8 cellular contexts compared by ENCODE assay signal in genomic region chr5:52915176-52915875, GRCh38.
DNase-seq lines count a peak whose midpoint lies in the region; ATAC-seq and TF ChIP-seq lines count a peak whose summit lies in the region.

No MANE protein-coding gene starts in this region.

- no peaks in the 10 kb centered on the region for H3K27me3 ChIP-seq in Caco-2 (replicated peaks; ENCODE audit: control insufficient read depth, insufficient read depth, low read length)
- H3K27me3 ChIP-seq in mucosa of rectum (ENCODE audit: control insufficient read depth in 2 of 2, insufficient read depth in 2 of 2, low read length in 2 of 2): no peaks in the 10 kb centered on the region

- H3K4me3 ChIP-seq in Caco-2 (ENCODE audit: low read depth, low read length): 0 out of 2 replicates have a peak overlapping the region, but pooled peaks have one; percentile 12
- H3K4me3 ChIP-seq in mucosa of rectum (ENCODE audit: low read length in 2 of 2): peak overlapping the region; percentile 5 to 55

- H3K36me3 ChIP-seq in Caco-2 (ENCODE audit: control insufficient read depth, insufficient read depth, low read length) (no peaks in the 10 kb centered on the region), mucosa of rectum (ENCODE audit: control insufficient read depth in 2 of 2, insufficient read depth in 2 of 2, low read length in 2 of 2) (peaks cover 0 to 3% of the 10 kb centered on the region in 2 donors)

- H3K9me3 Mint-ChIP-seq in Caco-2 (ENCODE audit: unreplicated experiment): no peaks in the 10 kb centered on the region
- no peaks in the 10 kb centered on the region for H3K9me3 Mint-ChIP-seq in activated CD8-positive, alpha-beta T cell treated with anti-CD3 and anti-CD28 coated beads, Interleukin-2, amount 10 ng/mL, durations not matched to agents 7 days and 5 days (ENCODE audit: insufficient read depth)
- no peaks in the 10 kb centered on the region for H3K9me3 Mint-ChIP-seq in stimulated activated naive CD8-positive, alpha-beta T cell treated with anti-CD3 and anti-CD28 coated beads, Interleukin-15, Interleukin-2, amounts not matched to agents 100 ng/mL and 50 ng/mL, for 24 hours

- DNase-seq in Caco-2 (peak; percentile 57 to 78), NCI-H748 treated with DMSO at 0.1 percent for 48 hours (lab: John Stamatoyannopoulos, UW) (peak; percentile 79), epidermal melanocyte (ENCODE audit: insufficient read length, low spot score) (peak; percentile 42)
- DNase-seq in activated CD8-positive, alpha-beta T cell treated with anti-CD3 and anti-CD28 coated beads, Interleukin-2, amount 10 ng/mL, durations not matched to agents 7 days and 5 days: peak; percentile 74

- POLR2A ChIA-PET in Caco-2 (lab: Charles Lee): interaction anchor here (0.7 kb wide), 1 partner anchor 116 kb away, joined by 4 read pairs; no protein-coding TSS in a partner anchor
- POLR2A ChIA-PET in activated CD8-positive, alpha-beta T cell treated with anti-CD3 and anti-CD28 coated beads, Interleukin-2, amount 10 ng/mL, durations not matched to agents 7 days and 5 days (lab: Charles Lee): no interaction called here

- intact Hi-C loops in Caco-2 (cut with micrococcal nuclease; ENCODE audit: unreplicated experiment): loop anchor here (1.0 kb wide), 2 partner anchors 128 to 222 kb away; partner anchors contain the start of genes ITGA1 and PELO

- peak overlapping the region; percentile 62 for H3K4me3 Mint-ChIP-seq in Caco-2 (ENCODE audit: unreplicated experiment)
- H3K4me3 Mint-ChIP-seq in activated CD8-positive, alpha-beta T cell treated with anti-CD3 and anti-CD28 coated beads, Interleukin-2, amount 10 ng/mL, durations not matched to agents 7 days and 5 days: peak overlapping the region; percentile 50
- peak overlapping the region; percentile 60 for H3K4me3 Mint-ChIP-seq in stimulated activated naive CD8-positive, alpha-beta T cell treated with anti-CD3 and anti-CD28 coated beads, Interleukin-15, Interleukin-2, amounts not matched to agents 100 ng/mL and 50 ng/mL, for 24 hours

- no peaks in the 10 kb centered on the region for H3K27me3 Mint-ChIP-seq in Caco-2 (ENCODE audit: insufficient read depth, unreplicated experiment)
- H3K27me3 Mint-ChIP-seq in activated CD8-positive, alpha-beta T cell treated with anti-CD3 and anti-CD28 coated beads, Interleukin-2, amount 10 ng/mL, durations not matched to agents 7 days and 5 days (ENCODE audit: low read depth): no peaks in the 10 kb centered on the region
- H3K27me3 Mint-ChIP-seq in stimulated activated naive CD8-positive, alpha-beta T cell treated with anti-CD3 and anti-CD28 coated beads, Interleukin-15, Interleukin-2, amounts not matched to agents 100 ng/mL and 50 ng/mL, for 24 hours: no peaks in the 10 kb centered on the region

- no peaks in the 10 kb centered on the region for H3K4me1 Mint-ChIP-seq in Caco-2 (ENCODE audit: low read depth, unreplicated experiment)
- H3K4me1 Mint-ChIP-seq in activated CD8-positive, alpha-beta T cell treated with anti-CD3 and anti-CD28 coated beads, Interleukin-2, amount 10 ng/mL, durations not matched to agents 7 days and 5 days (ENCODE audit: low read depth): peaks cover 10% of the 10 kb centered on the region
- peaks cover 9% of the 10 kb centered on the region for H3K4me1 Mint-ChIP-seq in stimulated activated naive CD8-positive, alpha-beta T cell treated with anti-CD3 and anti-CD28 coated beads, Interleukin-15, Interleukin-2, amounts not matched to agents 100 ng/mL and 50 ng/mL, for 24 hours (ENCODE audit: low read depth)

- peak; percentile 62 to 84 for TF ChIP-seq CTCF in Caco-2 (IDR thresholded peaks at IDR 0.05; ENCODE audit: insufficient read depth in 1 of 2, low read depth in 1 of 2, low read length in 1 of 2, severe bottlenecking in 1 of 2, unreplicated experiment in 1 of 2)

- CTCF ChIA-PET in Caco-2 (lab: Charles Lee): interaction anchor here (0.6 to 1.5 kb wide), 17 partner anchors 9 to 251 kb away, joined by 3 to 21 read pairs (median 4); partner anchors contain the start of genes ITGA1, MOCS2 and PELO
- CTCF ChIA-PET in activated CD8-positive, alpha-beta T cell treated with anti-CD3 and anti-CD28 coated beads, Interleukin-2, amount 10 ng/mL, durations not matched to agents 7 days and 5 days (lab: Charles Lee): interaction anchor here (0.6 to 3.2 kb wide), 33 partner anchors 9 to 260 kb away, joined by 3 to 30 read pairs (median 5); partner anchors contain the start of genes ITGA1 and PELO

- H3K9me3 ChIP-seq in Caco-2 (no peaks in the 10 kb centered on the region), mucosa of rectum (ENCODE audit: control insufficient read depth in 2 of 2, low read length in 2 of 2) (no peaks in the 10 kb centered on the region)

- no peak overlapping the region for H3K27ac ChIP-seq in mucosa of rectum (ENCODE audit: low read depth in 2 of 2, low read length in 2 of 2)

- no TSS peak for BruUV-seq in Caco-2 (replicated peaks; lab: Mats Ljungman, UMichigan)

- H3K4me1 ChIP-seq in Caco-2: no peaks in the 10 kb centered on the region
- H3K4me1 ChIP-seq in mucosa of rectum (ENCODE audit: control insufficient read depth in 2 of 2, insufficient read depth in 2 of 2, low read length in 2 of 2): peaks cover 0 to 2% of the 10 kb centered on the region in 2 donors

- no peak overlapping the region for H3K27ac Mint-ChIP-seq in Caco-2 (ENCODE audit: unreplicated experiment)
- no peak overlapping the region for H3K27ac Mint-ChIP-seq in activated CD8-positive, alpha-beta T cell treated with anti-CD3 and anti-CD28 coated beads, Interleukin-2, amount 10 ng/mL, durations not matched to agents 7 days and 5 days
- H3K27ac Mint-ChIP-seq in stimulated activated naive CD8-positive, alpha-beta T cell treated with anti-CD3 and anti-CD28 coated beads, Interleukin-15, Interleukin-2, amounts not matched to agents 100 ng/mL and 50 ng/mL, for 24 hours: no peak overlapping the region

- ATAC-seq in GM19463 (IDR thresholded peaks at IDR 0.05; ENCODE audit: unreplicated experiment) (peak; percentile 99), HG03521 (IDR thresholded peaks at IDR 0.05; ENCODE audit: unreplicated experiment) (peak; percentile 99)
- ATAC-seq in activated CD8-positive, alpha-beta T cell treated with anti-CD3 and anti-CD28 coated beads, Interleukin-2, amount 10 ng/mL, durations not matched to agents 7 days and 5 days: peak; percentile 93

- no peak overlapping the region for H3K9ac ChIP-seq in mucosa of rectum (ENCODE audit: low read depth in 1 of 2, low read length in 2 of 2)

- no peaks in the 10 kb centered on the region for H3K36me3 Mint-ChIP-seq in Caco-2 (ENCODE audit: insufficient read depth, unreplicated experiment)
- no peaks in the 10 kb centered on the region for H3K36me3 Mint-ChIP-seq in activated CD8-positive, alpha-beta T cell treated with anti-CD3 and anti-CD28 coated beads, Interleukin-2, amount 10 ng/mL, durations not matched to agents 7 days and 5 days (ENCODE audit: low read depth)
- H3K36me3 Mint-ChIP-seq in stimulated activated naive CD8-positive, alpha-beta T cell treated with anti-CD3 and anti-CD28 coated beads, Interleukin-15, Interleukin-2, amounts not matched to agents 100 ng/mL and 50 ng/mL, for 24 hours (ENCODE audit: low read depth): no peaks in the 10 kb centered on the region
